ENCODE assay signal across 11 cellular contexts in the genomic region with DNA sequence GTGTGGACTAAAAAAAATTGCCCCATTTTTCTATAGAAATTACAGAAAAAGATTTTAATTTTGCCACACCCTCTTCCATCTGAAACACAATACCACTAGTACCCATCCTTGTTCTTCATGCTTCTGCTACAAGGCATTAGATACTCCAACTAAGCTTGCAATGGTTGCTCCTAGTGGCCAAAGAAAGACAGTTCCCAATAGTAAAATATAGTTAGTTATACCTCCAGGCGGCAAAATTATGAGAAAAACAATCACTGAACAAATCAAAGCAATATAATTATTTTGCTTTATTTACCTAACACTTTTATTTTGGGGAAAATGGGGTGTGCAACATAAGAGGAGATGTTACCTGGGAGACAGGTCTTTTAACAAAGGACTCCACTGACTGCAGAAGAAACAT.
DNase-seq lines count a peak whose midpoint lies in the region; ATAC-seq and TF ChIP-seq lines count a peak whose summit lies in the region.
"Had no signal": no experiment of that assay in that cellular context is flagged by ENCODE, and none has a peak within 500 bp of the region (broad histone marks: within the 10 kb centered on the region; RNA-seq: fewer than 3 reads in every experiment).

No MANE protein-coding gene starts in this region.

- no peaks in the 10 kb centered on the region for H3K9me3 Mint-ChIP-seq in immature natural killer cell

- no peak overlapping the region for H3K4me3 ChIP-seq in GM12875 (ENCODE audit: low read depth, low read length)

- H3K27ac Mint-ChIP-seq in T-helper 17 cell (peak overlapping the region; percentile 92), immature natural killer cell (peak overlapping the region in 5 of 6 donors; percentile 0 to 79 (median 8))

- 0 out of 2 replicates have a peak, but pooled peaks have one; percentile 17 for TF ChIP-seq CTCF in GM12875 (IDR thresholded peaks at IDR 0.05; ENCODE audit: borderline replicate concordance, insufficient read depth, low read depth, low read length)

- ATAC-seq in T-helper 17 cell (peak; percentile 29), HG03097 (IDR thresholded peaks at IDR 0.05; ENCODE audit: low FRiP score, unreplicated experiment) (no peak)

- H3K27me3 Mint-ChIP-seq in T-helper 17 cell (no peaks in the 10 kb centered on the region), immature natural killer cell (ENCODE audit: low read depth in 3 of 3) (no peaks in the 10 kb centered on the region)

- H3K36me3 Mint-ChIP-seq in T-helper 17 cell (ENCODE audit: low read depth) (peaks cover 6% of the 10 kb centered on the region), immature natural killer cell (no peaks in the 10 kb centered on the region)

- H3K9me3 ChIP-seq in T-helper 17 cell (ENCODE audit: control insufficient read depth, low read length, poor library complexity, severe bottlenecking), result no peaks in the 10 kb centered on the region

- H3K4me3 Mint-ChIP-seq in T-helper 17 cell (no peak overlapping the region), immature natural killer cell (peak overlapping the region in 1 of 5 donors; percentile 42)

- peaks cover 50% of the 10 kb centered on the region for H3K4me1 Mint-ChIP-seq in T-helper 17 cell
- peaks cover 52 to 90% of the 10 kb centered on the region in 2 donors for H3K4me1 Mint-ChIP-seq in immature natural killer cell

- DNase-seq in NCI-H748 (lab: John Stamatoyannopoulos, UW; ENCODE audit: unreplicated experiment) (peak; percentile 4), NCI-H748 treated with DMSO at 0.1 percent for 48 hours (lab: John Stamatoyannopoulos, UW) (no peak), T-helper 17 cell (no peak), immature natural killer cell (no peak), NCI-H2029 treated with DMSO at 0.1 percent for 48 hours (lab: John Stamatoyannopoulos, UW) (no peak), kidney tubule cell (ENCODE audit: low spot score) (no peak)
- DNase-seq: activated CD8-positive, alpha-beta memory T cell treated with anti-CD3 and anti-CD28 coated beads, Interleukin-2, amount 50 U/mL, for 4 hours; cortex of kidney; hippocampal formation had no signal
